ENCODE assay signal across 23 cellular contexts in the genomic region with DNA sequence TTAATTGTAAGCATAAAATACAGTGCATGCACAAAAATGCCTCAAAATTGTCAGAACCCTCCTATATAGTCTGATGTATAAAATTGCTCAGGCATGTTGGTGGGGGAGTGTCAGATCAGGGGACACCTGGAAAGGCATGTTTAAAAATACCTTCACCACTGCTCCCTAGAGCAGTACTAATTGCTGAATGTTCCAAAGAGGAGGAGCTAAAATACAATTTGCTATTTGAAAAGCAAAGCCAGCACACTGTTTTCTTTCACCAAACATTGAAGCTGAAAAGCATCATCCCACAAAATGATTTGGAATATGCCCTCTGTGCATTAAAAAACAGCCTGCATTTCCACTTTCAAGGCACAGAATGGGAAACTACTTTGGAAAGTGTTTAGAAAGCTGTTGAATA. TPM values are rescaled to one million over a fixed set of nuclear protein-coding genes. Genes with fewer than 3 reads are reported as not detected.
"Had no signal": no experiment of that assay in that cellular context is flagged by ENCODE, and none has a peak within 500 bp of the region (broad histone marks: within the 10 kb centered on the region; RNA-seq: fewer than 3 reads in every experiment).

No MANE protein-coding gene starts in this region.

- H3K4me1 Mint-ChIP-seq: activated B cell treated with CpG ODN at 0.5 μM for 24 hours; activated CD4-positive, alpha-beta T cell treated with anti-CD3 and anti-CD28 coated beads, Interleukin-2, amount 10 ng/mL, durations not matched to agents 7 days and 5 days; activated naive CD8-positive, alpha-beta T cell treated with anti-CD3 and anti-CD28 coated beads, Interleukin-2, amount 10 ng/mL, durations not matched to agents 7 days and 5 days; T-helper 17 cell had no signal

- H3K4me3 ChIP-seq: adrenal gland, MG63 had no signal

- H3K4me1 ChIP-seq: adrenal gland, breast epithelium had no signal

- H3K4me3 Mint-ChIP-seq: activated B cell treated with CpG ODN at 0.5 μM for 24 hours; activated CD4-positive, alpha-beta memory T cell treated with anti-CD3 and anti-CD28 coated beads for 36 hours; activated CD4-positive, alpha-beta T cell treated with anti-CD3 and anti-CD28 coated beads, Interleukin-2, amount 10 ng/mL, durations not matched to agents 7 days and 5 days; activated naive CD8-positive, alpha-beta T cell treated with anti-CD3 and anti-CD28 coated beads, Interleukin-2, amount 10 ng/mL, durations not matched to agents 7 days and 5 days; activated T-cell treated with anti-CD3 and anti-CD28 coated beads, Interleukin-2, amount 50 U/mL, for 72 hours; T-helper 17 cell had no signal

- DNase-seq: activated B cell treated with CpG ODN at 0.5 μM for 24 hours; activated CD4-positive, alpha-beta memory T cell treated with anti-CD3 and anti-CD28 coated beads for 36 hours; activated CD4-positive, alpha-beta T cell treated with anti-CD3 and anti-CD28 coated beads, Interleukin-2, amount 10 ng/mL, durations not matched to agents 7 days and 5 days; activated CD8-positive, alpha-beta memory T cell treated with anti-CD3 and anti-CD28 coated beads for 24 hours; activated gamma-delta T cell treated with Interleukin-2 at 50 U/mL for 16 hours; activated naive CD4-positive, alpha-beta T cell treated with anti-CD3 and anti-CD28 coated beads, Interleukin-2, amount 50 U/mL, for 16 hours; activated naive CD8-positive, alpha-beta T cell treated with anti-CD3 and anti-CD28 coated beads, Interleukin-2, amount 10 ng/mL, durations not matched to agents 7 days and 5 days; activated T-cell treated with anti-CD3 and anti-CD28 coated beads, Interleukin-2, amount 50 U/mL, for 72 hours; adrenal gland; MG63; MV-4-11; NCI-H1092 treated with DMSO at 0.1 percent for 48 hours; NCI-H1417 treated with DMSO at 0.1 percent for 48 hours; NCI-H1694 treated with DMSO at 0.1 percent for 48 hours; NCI-H2029 treated with DMSO at 0.1 percent for 48 hours; NCI-H510A treated with DMSO at 0.1 percent for 48 hours; NCI-H69; PC-3; SHP77 treated with DMSO at 0.1 percent for 48 hours; T-helper 17 cell; T-helper 9 cell had no signal

- H3K36me3 ChIP-seq: adrenal gland, breast epithelium, MG63 had no signal

- H3K27ac ChIP-seq: adrenal gland, breast epithelium had no signal

- H3K9me3 Mint-ChIP-seq: activated B cell treated with CpG ODN at 0.5 μM for 24 hours; activated CD4-positive, alpha-beta memory T cell treated with anti-CD3 and anti-CD28 coated beads for 36 hours; activated CD4-positive, alpha-beta T cell treated with anti-CD3 and anti-CD28 coated beads, Interleukin-2, amount 10 ng/mL, durations not matched to agents 7 days and 5 days; activated naive CD8-positive, alpha-beta T cell treated with anti-CD3 and anti-CD28 coated beads, Interleukin-2, amount 10 ng/mL, durations not matched to agents 7 days and 5 days; activated T-helper 2 cell treated with anti-CD3 and anti-CD28 coated beads, Interferon-gamma antibody, Interleukin-2, Interleukin-4, amounts not matched to agents 10 μg/mL and 5 μg/mL and 100 μg/mL, durations not matched to agents 14 hours and 24 hours and 36 hours had no signal

- ATAC-seq: activated T-cell treated with anti-CD3 and anti-CD28 coated beads, Interleukin-2, amount 50 U/mL, for 72 hours; PC-3; T-helper 17 cell had no signal

- H3K36me3 Mint-ChIP-seq: activated CD4-positive, alpha-beta memory T cell treated with anti-CD3 and anti-CD28 coated beads for 36 hours; activated naive CD8-positive, alpha-beta T cell treated with anti-CD3 and anti-CD28 coated beads, Interleukin-2, amount 10 ng/mL, durations not matched to agents 7 days and 5 days had no signal

- H3K27ac Mint-ChIP-seq: activated B cell treated with CpG ODN at 0.5 μM for 24 hours; activated CD4-positive, alpha-beta memory T cell treated with anti-CD3 and anti-CD28 coated beads for 36 hours; activated CD4-positive, alpha-beta T cell treated with anti-CD3 and anti-CD28 coated beads, Interleukin-2, amount 10 ng/mL, durations not matched to agents 7 days and 5 days; activated naive CD8-positive, alpha-beta T cell treated with anti-CD3 and anti-CD28 coated beads, Interleukin-2, amount 10 ng/mL, durations not matched to agents 7 days and 5 days; activated T-cell treated with anti-CD3 and anti-CD28 coated beads, Interleukin-2, amount 50 U/mL, for 72 hours; activated T-helper 2 cell treated with anti-CD3 and anti-CD28 coated beads, Interferon-gamma antibody, Interleukin-2, Interleukin-4, amounts not matched to agents 10 μg/mL and 5 μg/mL and 100 μg/mL, durations not matched to agents 14 hours and 24 hours and 36 hours; T-helper 17 cell had no signal

- H3K9me3 ChIP-seq: adrenal gland, breast epithelium, MG63 had no signal

RNA-seq across cellular contexts. Expression of a gene that starts 2.6 kb away (rescaled TPM):
- total RNA-seq: activated B cell treated with CpG ODN at 0.5 μM for 24 hours; activated CD4-positive, alpha-beta memory T cell treated with anti-CD3 and anti-CD28 coated beads for 36 hours; activated CD4-positive, alpha-beta T cell treated with anti-CD3 and anti-CD28 coated beads, Interleukin-2, amount 10 ng/mL, durations not matched to agents 7 days and 5 days; activated naive CD8-positive, alpha-beta T cell treated with anti-CD3 and anti-CD28 coated beads, Interleukin-2, amount 10 ng/mL, durations not matched to agents 7 days and 5 days; activated T-cell treated with anti-CD3 and anti-CD28 coated beads, Interleukin-2, amount 50 U/mL, for 72 hours; activated T-helper 2 cell treated with anti-CD3 and anti-CD28 coated beads, Interferon-gamma antibody, Interleukin-2, Interleukin-4, amounts not matched to agents 10 μg/mL and 5 μg/mL and 100 μg/mL, durations not matched to agents 14 hours and 24 hours and 36 hours; PC-3; T-helper 17 cell had no signal
